27 cellular contexts compared by ENCODE assay signal in genomic region chr5:177178905-177179304, GRCh38.
"Had no signal": no experiment of that assay in that cellular context is flagged by ENCODE, and none has a peak within 500 bp of the region (broad histone marks: within the 10 kb centered on the region; RNA-seq: fewer than 3 reads in every experiment).

No MANE protein-coding gene starts in this region.

- H3K27ac ChIP-seq: brain microvascular endothelial cell, colonic mucosa, prostate gland, right atrium auricular region, transverse colon had no signal

- FAIRE-seq: endometrium, frontal cortex had no signal

- H3K9me3 Mint-ChIP-seq: activated CD4-positive, alpha-beta memory T cell treated with anti-CD3 and anti-CD28 coated beads, Interleukin-2, amount 10 ng/mL, durations not matched to agents 7 days and 5 days; activated naive CD8-positive, alpha-beta T cell treated with anti-CD3 and anti-CD28 coated beads, Interleukin-2, amount 50 U/mL, for 24 hours; activated T-helper 2 cell treated with anti-CD3 and anti-CD28 coated beads, Interferon-gamma antibody, Interleukin-2, Interleukin-4, amounts not matched to agents 10 μg/mL and 5 μg/mL and 100 μg/mL, durations not matched to agents 14 hours and 24 hours and 36 hours; central memory CD8-positive, alpha-beta T cell; nephron had no signal

- H3K4me3 ChIP-seq: colonic mucosa, lung, prostate gland, right atrium auricular region, transverse colon had no signal

- H3K27me3 ChIP-seq: brain microvascular endothelial cell, colonic mucosa, right atrium auricular region, transverse colon had no signal

- DNase-seq: activated CD4-positive, alpha-beta memory T cell treated with anti-CD3 and anti-CD28 coated beads, Interleukin-2, amount 10 ng/mL, durations not matched to agents 7 days and 5 days; activated CD4-positive, alpha-beta T cell treated with anti-CD3 and anti-CD28 coated beads for 36 hours; activated naive CD4-positive, alpha-beta T cell treated with Interleukin-2 at 50 U/mL for 16 hours; activated naive CD8-positive, alpha-beta T cell treated with anti-CD3 and anti-CD28 coated beads, Interleukin-2, amount 50 U/mL, for 24 hours; anterior cingulate cortex; brain microvascular endothelial cell; colonic mucosa; erythroblast; hypothalamus; left colon; midbrain; occipital lobe; stimulated activated CD4-positive, alpha-beta T cell treated with anti-CD3 and anti-CD28 coated beads, Interleukin-12 subunit alpha, Interleukin-12 subunit beta, amount 100 ng/mL, for 4 hours; stimulated activated CD4-positive, alpha-beta T cell treated with anti-CD3 and anti-CD28 coated beads, Interleukin-1b, Interleukin-23, amount 100 ng/mL, for 48 hours; stimulated activated CD8-positive, alpha-beta memory T cell treated with anti-CD3 and anti-CD28 coated beads, Interleukin-4, amount 100 ng/mL, for 48 hours; stimulated activated naive CD8-positive, alpha-beta T cell treated with anti-CD3 and anti-CD28 coated beads, Interleukin-15, Interleukin-2, amounts not matched to agents 100 U/mL and 50 U/mL, for 24 hours; T-helper 2 cell; transverse colon had no signal

- ATAC-seq: activated CD4-positive, alpha-beta T cell treated with anti-CD3 and anti-CD28 coated beads for 36 hours; activated CD8-positive, alpha-beta memory T cell treated with anti-CD3 and anti-CD28 coated beads, Interleukin-2, amount 10 ng/mL, durations not matched to agents 7 days and 5 days; activated naive CD8-positive, alpha-beta T cell treated with anti-CD3 and anti-CD28 coated beads, Interleukin-2, amount 50 U/mL, for 24 hours; left colon; stimulated activated naive CD8-positive, alpha-beta T cell treated with anti-CD3 and anti-CD28 coated beads, Interleukin-15, Interleukin-2, amounts not matched to agents 100 U/mL and 50 U/mL, for 24 hours had no signal

- H3K4me3 Mint-ChIP-seq: activated CD4-positive, alpha-beta memory T cell treated with anti-CD3 and anti-CD28 coated beads, Interleukin-2, amount 10 ng/mL, durations not matched to agents 7 days and 5 days; activated CD4-positive, alpha-beta T cell treated with anti-CD3 and anti-CD28 coated beads for 36 hours; activated CD8-positive, alpha-beta memory T cell treated with anti-CD3 and anti-CD28 coated beads, Interleukin-2, amount 10 ng/mL, durations not matched to agents 7 days and 5 days; activated naive CD8-positive, alpha-beta T cell treated with anti-CD3 and anti-CD28 coated beads, Interleukin-2, amount 50 U/mL, for 24 hours; central memory CD8-positive, alpha-beta T cell; nephron had no signal

- H3K27me3 Mint-ChIP-seq: activated CD4-positive, alpha-beta memory T cell treated with anti-CD3 and anti-CD28 coated beads, Interleukin-2, amount 10 ng/mL, durations not matched to agents 7 days and 5 days; activated CD4-positive, alpha-beta T cell treated with anti-CD3 and anti-CD28 coated beads for 36 hours; activated CD8-positive, alpha-beta memory T cell treated with anti-CD3 and anti-CD28 coated beads, Interleukin-2, amount 10 ng/mL, durations not matched to agents 7 days and 5 days; activated naive CD8-positive, alpha-beta T cell treated with anti-CD3 and anti-CD28 coated beads, Interleukin-2, amount 50 U/mL, for 24 hours; central memory CD8-positive, alpha-beta T cell had no signal

- H3K36me3 ChIP-seq: colonic mucosa, prostate gland, transverse colon had no signal

- H3K4me1 ChIP-seq: colonic mucosa, prostate gland had no signal

- H3K9me3 ChIP-seq: colonic mucosa, prostate gland, right atrium auricular region, transverse colon had no signal

- H3K27ac Mint-ChIP-seq: activated CD4-positive, alpha-beta memory T cell treated with anti-CD3 and anti-CD28 coated beads, Interleukin-2, amount 10 ng/mL, durations not matched to agents 7 days and 5 days; activated CD4-positive, alpha-beta T cell treated with anti-CD3 and anti-CD28 coated beads for 36 hours; activated CD8-positive, alpha-beta memory T cell treated with anti-CD3 and anti-CD28 coated beads, Interleukin-2, amount 10 ng/mL, durations not matched to agents 7 days and 5 days; activated naive CD8-positive, alpha-beta T cell treated with anti-CD3 and anti-CD28 coated beads, Interleukin-2, amount 50 U/mL, for 24 hours; activated T-helper 2 cell treated with anti-CD3 and anti-CD28 coated beads, Interferon-gamma antibody, Interleukin-2, Interleukin-4, amounts not matched to agents 10 μg/mL and 5 μg/mL and 100 μg/mL, durations not matched to agents 14 hours and 24 hours and 36 hours had no signal
